In the genomic region with DNA sequence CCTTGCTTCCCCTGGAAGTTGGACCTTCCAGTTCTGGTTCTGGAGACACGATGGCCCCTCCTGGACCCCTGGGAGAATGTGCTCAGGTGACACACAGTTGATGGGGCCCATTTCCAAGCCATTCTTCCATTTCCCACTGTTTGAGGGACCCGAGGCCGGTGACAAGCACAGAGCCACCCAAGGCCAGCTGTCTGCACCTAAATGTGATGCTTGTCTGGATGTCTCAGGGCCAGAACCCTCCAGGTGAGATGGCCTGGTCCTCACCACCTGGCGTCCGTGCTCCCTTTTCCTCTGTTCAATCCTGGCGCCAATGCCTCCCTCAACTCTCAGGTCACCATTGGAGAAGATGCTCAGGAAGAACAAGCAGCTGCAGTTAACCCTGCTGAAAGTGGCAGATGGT, we compare ENCODE assay signal across 5 cellular contexts. TPM values are rescaled to one million over a fixed set of nuclear protein-coding genes. Genes with fewer than 3 reads are reported as not detected.
"Had no signal": no experiment of that assay in that cellular context is flagged by ENCODE, and none has a peak within 500 bp of the region (broad histone marks: within the 10 kb centered on the region; RNA-seq: fewer than 3 reads in every experiment).

No MANE protein-coding gene starts in this region.

RNA-seq across cellular contexts. Expression of a gene that starts 33.9 kb away (rescaled TPM):
- total RNA-seq: GM23248, HepG2, HFFc6, HT1080 had no signal
- polyA plus RNA-seq: GM23248, HepG2, IgD-negative memory B cell had no signal
